ENCODE assay signal across 17 cellular contexts in the genomic region with DNA sequence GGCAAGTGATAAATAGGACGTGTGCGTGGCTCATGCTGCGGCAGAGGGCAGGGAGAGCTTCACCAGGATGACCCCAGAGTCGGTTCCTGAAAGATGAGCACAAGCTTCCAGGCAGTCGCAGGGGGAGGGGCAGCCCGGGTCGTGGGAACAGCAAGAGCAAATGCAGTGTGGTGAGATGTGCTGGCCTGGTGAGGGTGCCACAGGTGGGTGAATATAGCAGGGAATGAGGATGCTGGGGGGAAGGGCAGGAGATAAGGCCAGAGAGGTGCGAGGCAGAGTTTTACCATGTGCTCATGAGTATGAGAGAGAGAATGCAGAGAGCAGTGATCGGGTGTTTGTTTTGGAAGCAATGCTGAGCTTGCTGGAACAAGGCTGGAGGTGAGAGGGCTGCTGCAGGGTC.
DNase-seq lines count a peak whose midpoint lies in the region; ATAC-seq and TF ChIP-seq lines count a peak whose summit lies in the region.
"Had no signal": no experiment of that assay in that cellular context is flagged by ENCODE, and none has a peak within 500 bp of the region (broad histone marks: within the 10 kb centered on the region; RNA-seq: fewer than 3 reads in every experiment).

No MANE protein-coding gene starts in this region.

- peaks cover 9% of the 10 kb centered on the region for H3K9me3 Mint-ChIP-seq in activated CD4-positive, alpha-beta T cell treated with anti-CD3 and anti-CD28 coated beads, Interleukin-2, amount 10 ng/mL, durations not matched to agents 24 days and 14 days
- no peaks in the 10 kb centered on the region for H3K9me3 Mint-ChIP-seq in neural progenitor cell
- H3K9me3 Mint-ChIP-seq: stimulated activated naive CD8-positive, alpha-beta T cell treated with anti-CD3 and anti-CD28 coated beads, Interleukin-15, amount 100 ng/mL, for 72 hours had no signal

- intact Hi-C loops in activated CD4-positive, alpha-beta T cell treated with anti-CD3 and anti-CD28 coated beads, Interleukin-2, amount 10 ng/mL, durations not matched to agents 24 days and 14 days (cut with micrococcal nuclease), result loop anchor here (5.0 to 10.0 kb wide), 5 partner anchors 128 to 861 kb away; partner anchors contain the start of gene NAMPT
- intact Hi-C loops in esophagus squamous epithelium (cut with DNase I) (no loop called here), aorta (cut with DNase I) (no loop called here)

- H3K27ac ChIP-seq in RWPE2 (ENCODE audit: poor library complexity, severe bottlenecking), result peak overlapping the region; percentile 27
- H3K27ac ChIP-seq in esophagus squamous epithelium, result peak overlapping the region in 3 of 4 donors; percentile 2 to 43 (median 6)
- H3K27ac ChIP-seq in neural progenitor cell, result no peak overlapping the region
- H3K27ac ChIP-seq in aorta (ENCODE audit: low read depth in 1 of 2, low read length in 2 of 2), result no peak overlapping the region
- H3K27ac ChIP-seq: dorsolateral prefrontal cortex, KMS-11, ovary had no signal

- H2AFZ ChIP-seq in neural progenitor cell (replicated peaks), result no peak overlapping the region
- H2AFZ ChIP-seq: GM23248 had no signal

- ATAC-seq in RWPE2 (ENCODE audit: low read depth) (no peak), GM21786 (IDR thresholded peaks at IDR 0.05; ENCODE audit: unreplicated experiment) (no peak), HG03432 (IDR thresholded peaks at IDR 0.05; ENCODE audit: unreplicated experiment) (no peak), aorta (ENCODE audit: low FRiP score) (no peak)

- no peak for TF ChIP-seq POLR2A in esophagus squamous epithelium (IDR thresholded peaks at IDR 0.05)

- no peaks in the 10 kb centered on the region for H3K27me3 Mint-ChIP-seq in activated CD4-positive, alpha-beta T cell treated with anti-CD3 and anti-CD28 coated beads, Interleukin-2, amount 10 ng/mL, durations not matched to agents 24 days and 14 days
- H3K27me3 Mint-ChIP-seq in neural progenitor cell (ENCODE audit: insufficient read depth, low read depth), result no peaks in the 10 kb centered on the region

- peaks cover 2% of the 10 kb centered on the region for H3K36me3 Mint-ChIP-seq in activated CD4-positive, alpha-beta T cell treated with anti-CD3 and anti-CD28 coated beads, Interleukin-2, amount 10 ng/mL, durations not matched to agents 24 days and 14 days (ENCODE audit: low read depth)
- H3K36me3 Mint-ChIP-seq in neural progenitor cell, result no peaks in the 10 kb centered on the region

- H3K9ac ChIP-seq in neural progenitor cell, result no peak overlapping the region
- H3K9ac ChIP-seq: GM23248, KMS-11 had no signal

- TF ChIP-seq CTCF in RWPE2 (IDR thresholded peaks at IDR 0.05; ENCODE audit: poor library complexity, severe bottlenecking) (no peak), esophagus squamous epithelium (IDR thresholded peaks at IDR 0.05) (no peak), neural progenitor cell (IDR thresholded peaks at IDR 0.05) (no peak)

- no peaks in the 10 kb centered on the region for H3K36me3 ChIP-seq in RWPE2 (ENCODE audit: low read depth)
- no peaks in the 10 kb centered on the region for H3K36me3 ChIP-seq in esophagus squamous epithelium
- H3K36me3 ChIP-seq in neural progenitor cell, result no peaks in the 10 kb centered on the region
- no peaks in the 10 kb centered on the region for H3K36me3 ChIP-seq in aorta (ENCODE audit: control insufficient read depth in 1 of 2, insufficient read depth in 2 of 2, low read length in 1 of 2)
- H3K36me3 ChIP-seq: ovary had no signal

- H3K4me1 ChIP-seq in RWPE2 (ENCODE audit: insufficient read depth, poor library complexity, severe bottlenecking), result peaks cover 31% of the 10 kb centered on the region
- peaks cover 20 to 81% (median 40%) of the 10 kb centered on the region in 3 donors for H3K4me1 ChIP-seq in esophagus squamous epithelium
- H3K4me1 ChIP-seq in neural progenitor cell, result peaks cover 9% of the 10 kb centered on the region
- no peaks in the 10 kb centered on the region for H3K4me1 ChIP-seq in aorta (ENCODE audit: control insufficient read depth in 1 of 2, insufficient read depth in 2 of 2, low read length in 2 of 2)

- H3K4me3 Mint-ChIP-seq in activated CD4-positive, alpha-beta T cell treated with anti-CD3 and anti-CD28 coated beads, Interleukin-2, amount 10 ng/mL, durations not matched to agents 24 days and 14 days, result peak overlapping the region; percentile 53
- H3K4me3 Mint-ChIP-seq in neural progenitor cell, result no peak overlapping the region
- H3K4me3 Mint-ChIP-seq: mesothelial cell of epicardium had no signal

- H4K20me1 ChIP-seq in neural progenitor cell (ENCODE audit: low read depth), result peaks cover 41% of the 10 kb centered on the region

- DNase-seq in activated CD4-positive, alpha-beta T cell treated with anti-CD3 and anti-CD28 coated beads, Interleukin-2, amount 10 ng/mL, durations not matched to agents 24 days and 14 days, result no peak
- DNase-seq in activated CD4-positive, alpha-beta T cell treated with anti-CD3 and anti-CD28 coated beads, Interleukin-2, amount 50 U/mL, for 4 hours, result no peak
- DNase-seq in RWPE2 (ENCODE audit: low spot score) (no peak), esophagus squamous epithelium (lab: John Stamatoyannopoulos, UW) (no peak), neural progenitor cell (ENCODE audit: low spot score) (peak; percentile 26), aorta (no peak)
- DNase-seq: activated CD4-positive, CD25-positive, alpha-beta regulatory T cell; dorsolateral prefrontal cortex; GM23248; NCI-H146; ovary; small intestine; stimulated activated naive CD8-positive, alpha-beta T cell treated with anti-CD3 and anti-CD28 coated beads, Interleukin-15, amount 100 ng/mL, for 72 hours had no signal

- peaks cover 77% of the 10 kb centered on the region for H3K4me1 Mint-ChIP-seq in activated CD4-positive, alpha-beta T cell treated with anti-CD3 and anti-CD28 coated beads, Interleukin-2, amount 10 ng/mL, durations not matched to agents 24 days and 14 days
- H3K4me1 Mint-ChIP-seq in neural progenitor cell, result peaks cover 14% of the 10 kb centered on the region

- H3K4me3 ChIP-seq in RWPE2 (ENCODE audit: severe bottlenecking) (no peak overlapping the region), esophagus squamous epithelium (no peak overlapping the region), neural progenitor cell (no peak overlapping the region), aorta (ENCODE audit: low read length in 2 of 2) (no peak overlapping the region)
- H3K4me3 ChIP-seq: dorsolateral prefrontal cortex, GM23248, ovary had no signal

- WGBS in esophagus squamous epithelium, 2 donors, result 24 to 44% methylated on average over 9 of the region's 9 CpGs
- 61 to 68% methylated on average over 9 of the region's 9 CpGs for WGBS in aorta, 2 donors

- H3K27ac Mint-ChIP-seq in activated CD4-positive, alpha-beta T cell treated with anti-CD3 and anti-CD28 coated beads, Interleukin-2, amount 10 ng/mL, durations not matched to agents 24 days and 14 days, result peak overlapping the region; percentile 84
- H3K27ac Mint-ChIP-seq in neural progenitor cell, result peak overlapping the region; percentile 39
- H3K27ac Mint-ChIP-seq: mesothelial cell of epicardium; stimulated activated naive CD8-positive, alpha-beta T cell treated with anti-CD3 and anti-CD28 coated beads, Interleukin-15, amount 100 ng/mL, for 72 hours had no signal

- no peaks in the 10 kb centered on the region for H3K79me2 ChIP-seq in neural progenitor cell (ENCODE audit: low read depth)

- H3K9me3 ChIP-seq in RWPE2 (ENCODE audit: severe bottlenecking) (no peaks in the 10 kb centered on the region), esophagus squamous epithelium (no peaks in the 10 kb centered on the region), neural progenitor cell (ENCODE audit: low read depth) (no peaks in the 10 kb centered on the region), aorta (ENCODE audit: control insufficient read depth, low read length) (no peaks in the 10 kb centered on the region)
- H3K9me3 ChIP-seq: ovary had no signal

- no peak overlapping the region for H3K4me2 ChIP-seq in neural progenitor cell
- H3K4me2 ChIP-seq: KMS-11 had no signal

- H3F3A ChIP-seq in neural progenitor cell (ENCODE audit: low read depth), result no peaks in the 10 kb centered on the region

- H3K27me3 ChIP-seq in RWPE2 (ENCODE audit: insufficient read depth, poor library complexity, severe bottlenecking) (no peaks in the 10 kb centered on the region), esophagus squamous epithelium (no peaks in the 10 kb centered on the region), neural progenitor cell (no peaks in the 10 kb centered on the region), aorta (ENCODE audit: control insufficient read depth in 1 of 2, insufficient read depth in 2 of 2, low read length in 1 of 2) (no peaks in the 10 kb centered on the region)
- H3K27me3 ChIP-seq: dorsolateral prefrontal cortex, ovary had no signal

Comparison
In these comparisons a context has a peak if more than half of its experiments do, and no peak if none do; other contexts are left out.
1. H3K27ac ChIP-seq: peak in RWPE2 (single experiment) and esophagus squamous epithelium (3 of 4); none in neural progenitor cell (single experiment) and aorta (0 of 2).